Comparison of ENCODE assay signal across 7 cellular contexts in genomic region chr6:28838289-28838633, GRCh38.
DNase-seq lines count a peak whose midpoint lies in the region; ATAC-seq and TF ChIP-seq lines count a peak whose summit lies in the region.

No MANE protein-coding gene starts in this region.

- H3K9ac ChIP-seq in colonic mucosa (ENCODE audit: low read depth in 2 of 2, low read length in 2 of 2): peak overlapping the region in 1 of 2 donors; percentile 84

- H3K27ac ChIP-seq in colonic mucosa (peak overlapping the region; percentile 75), left lung (peak overlapping the region; percentile 43 to 72)

- TF ChIP-seq CTCF in colonic mucosa (IDR thresholded peaks at IDR 0.05): no peak
- TF ChIP-seq CTCF in left lung (IDR thresholded peaks at IDR 0.05): no peak

- H3K4me3 ChIP-seq in colonic mucosa (peak overlapping the region; percentile 70), left lung (peak overlapping the region; percentile 60 to 65)

- H3K9me3 ChIP-seq in colonic mucosa (no peaks in the 10 kb centered on the region), left lung (no peaks in the 10 kb centered on the region)

- H3K36me3 ChIP-seq in colonic mucosa: no peaks in the 10 kb centered on the region
- no peaks in the 10 kb centered on the region for H3K36me3 ChIP-seq in left lung

- no peaks in the 10 kb centered on the region for H3K27me3 ChIP-seq in colonic mucosa
- H3K27me3 ChIP-seq in left lung: peaks cover 18 to 81% of the 10 kb centered on the region in 2 donors

- DNase-seq in NCI-H2196 treated with DMSO at 0.1 percent for 48 hours (lab: John Stamatoyannopoulos, UW; ENCODE audit: unreplicated experiment) (peak; percentile 62), colonic mucosa (peak; percentile 80), left lung (peak in 1 of 2 donors; percentile 42)
- DNase-seq in activated CD4-positive, alpha-beta T cell treated with anti-CD3 and anti-CD28 coated beads for 24 hours (ENCODE audit: low read depth in 2 of 2): peak; percentile 42 to 72
- peak; percentile 63 to 85 for DNase-seq in stimulated activated CD4-positive, alpha-beta T cell treated with anti-CD3 and anti-CD28 coated beads, Interleukin-2, amount 100 ng/mL, for 24 hours

- ATAC-seq in GM18520 (IDR thresholded peaks at IDR 0.05; ENCODE audit: unreplicated experiment) (peak; percentile 33), HG03045 (IDR thresholded peaks at IDR 0.05; ENCODE audit: unreplicated experiment) (peak; percentile 49), left lung (peak; percentile 83)

- H3K4me1 ChIP-seq in colonic mucosa: no peaks in the 10 kb centered on the region
- peaks cover 0 to 18% of the 10 kb centered on the region in 2 donors for H3K4me1 ChIP-seq in left lung

- intact Hi-C loops in colonic mucosa (cut with DNase I): loop anchor here (2.0 to 10.0 kb wide), 2 partner anchors 59 to 147 kb away; no protein-coding TSS in a partner anchor
- intact Hi-C loops in left lung (cut with DNase I): loop anchor here in 1 of 2 donors (5.0 kb wide), 1 partner anchor 179 kb away; no protein-coding TSS in a partner anchor

Comparison
In these comparisons a context has a peak if more than half of its experiments do, and no peak if none do; other contexts are left out.
1. ATAC-seq: peak in every context shown above with its lines; median percentile 83 in left lung; 49 in HG03045; 33 in GM18520.